Comparison of ENCODE assay signal across 1 cellular context in genomic region chr9:110922145-110922544, GRCh38.
TF ChIP-seq lines count a peak whose summit lies in the region.

No MANE protein-coding gene starts in this region.

TF ChIP-seq in HEK293, 187 proteins besides CTCF, POLR2A, EP300 and RAD21 (continued from another document):
- TF ChIP-seq YY2 (tag by site-specific recombination; IDR thresholded peaks at IDR 0.05) (no peak), ZNF354C (tag by site-specific recombination; IDR thresholded peaks at IDR 0.05; ENCODE audit: borderline replicate concordance, low read depth) (no peak), ZBTB21 (tag by site-specific recombination; IDR thresholded peaks at IDR 0.05) (no peak), SP2 (tag by site-specific recombination; IDR thresholded peaks at IDR 0.05) (no peak), ZNF624 (tag by site-specific recombination; IDR thresholded peaks at IDR 0.05) (no peak), TCF7L2 (IDR thresholded peaks at IDR 0.05; ENCODE audit: borderline replicate concordance, low read depth, low read length) (no peak), ZNF629 (tag by site-specific recombination; IDR thresholded peaks at IDR 0.05) (no peak), ZNF112 (tag by site-specific recombination; IDR thresholded peaks at IDR 0.05) (no peak)
